In the genomic region with DNA sequence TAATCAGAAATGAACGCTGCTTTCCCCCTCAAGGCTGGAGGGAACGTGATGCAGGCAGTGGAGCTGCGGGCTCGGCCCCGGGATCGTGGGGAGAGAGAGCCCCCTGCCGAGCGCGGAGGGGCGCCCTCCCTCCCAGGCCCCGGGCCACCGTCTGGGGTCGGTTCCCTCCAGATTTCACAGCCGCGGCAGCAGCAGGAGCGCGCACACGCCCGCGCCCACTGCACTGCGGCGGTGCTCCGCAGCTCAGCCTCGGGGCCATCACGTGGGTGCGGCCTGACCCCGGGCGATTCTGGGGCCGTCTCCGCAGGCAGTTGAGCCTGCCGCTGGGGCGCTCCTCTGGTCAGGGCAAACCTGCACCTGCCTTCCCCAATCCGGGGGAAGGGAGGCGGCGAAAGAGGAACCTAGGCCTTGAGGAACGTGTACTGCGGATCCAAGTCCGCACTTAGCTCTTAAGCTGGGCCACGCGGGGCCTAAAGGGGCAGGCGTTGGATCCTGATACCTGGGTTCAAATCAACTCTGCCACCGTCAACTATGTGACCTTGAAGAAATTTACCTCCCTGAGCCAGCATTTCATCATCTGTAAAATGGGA, we compare ENCODE assay signal across 8 cellular contexts. TPM values are rescaled to one million over a fixed set of nuclear protein-coding genes. Genes with fewer than 3 reads are reported as not detected.
DNase-seq lines count a peak whose midpoint lies in the region; ATAC-seq and TF ChIP-seq lines count a peak whose summit lies in the region.

No MANE protein-coding gene starts in this region.

- H3K4me2 ChIP-seq in mesendoderm (ENCODE audit: low read length): peak overlapping the region; percentile 39

- no peaks in the 10 kb centered on the region for H3K9me3 Mint-ChIP-seq in activated CD4-positive, alpha-beta memory T cell treated with anti-CD3 and anti-CD28 coated beads for 36 hours
- no peaks in the 10 kb centered on the region for H3K9me3 Mint-ChIP-seq in activated CD4-positive, alpha-beta memory T cell treated with anti-CD3 and anti-CD28 coated beads, Interleukin-2, amount 10 ng/mL, durations not matched to agents 7 days and 5 days

- H3K27me3 ChIP-seq in endocrine pancreas (ENCODE audit: control insufficient read depth, insufficient read depth, low read length) (no peaks in the 10 kb centered on the region), mesendoderm (ENCODE audit: insufficient read depth, low read length, poor library complexity) (no peaks in the 10 kb centered on the region), stomach smooth muscle (ENCODE audit: control insufficient read depth in 1 of 2, insufficient read depth in 2 of 2, low read length in 2 of 2) (peaks cover 8 to 10% of the 10 kb centered on the region in 2 donors)

- H3K9me3 ChIP-seq in endocrine pancreas (ENCODE audit: control insufficient read depth, low read length) (no peaks in the 10 kb centered on the region), stomach smooth muscle (ENCODE audit: control insufficient read depth in 2 of 2, low read length in 2 of 2) (no peaks in the 10 kb centered on the region)

- H3K23ac ChIP-seq in mesendoderm (ENCODE audit: low read length): no peak overlapping the region

- no peak overlapping the region for H2BK120ac ChIP-seq in mesendoderm (ENCODE audit: low read depth, low read length)

- peaks cover 8% of the 10 kb centered on the region for H3K4me1 Mint-ChIP-seq in activated CD4-positive, alpha-beta memory T cell treated with anti-CD3 and anti-CD28 coated beads for 36 hours (ENCODE audit: low read depth)
- H3K4me1 Mint-ChIP-seq in activated CD4-positive, alpha-beta memory T cell treated with anti-CD3 and anti-CD28 coated beads, Interleukin-2, amount 10 ng/mL, durations not matched to agents 7 days and 5 days: peaks cover 10% of the 10 kb centered on the region

- peaks cover 22% of the 10 kb centered on the region for H3K27me3 Mint-ChIP-seq in activated CD4-positive, alpha-beta memory T cell treated with anti-CD3 and anti-CD28 coated beads for 36 hours
- H3K27me3 Mint-ChIP-seq in activated CD4-positive, alpha-beta memory T cell treated with anti-CD3 and anti-CD28 coated beads, Interleukin-2, amount 10 ng/mL, durations not matched to agents 7 days and 5 days: peaks cover 42% of the 10 kb centered on the region

- intact Hi-C loops in activated CD4-positive, alpha-beta memory T cell treated with anti-CD3 and anti-CD28 coated beads for 36 hours (cut with micrococcal nuclease): no loop called here

- peak overlapping the region; percentile 74 for H3K56ac ChIP-seq in mesendoderm (ENCODE audit: low read length)

- no peak for TF ChIP-seq CTCF in RWPE1 (conservative IDR thresholded peaks at IDR 0.05; ENCODE audit: low read depth)

- CTCF ChIA-PET in activated CD4-positive, alpha-beta memory T cell treated with anti-CD3 and anti-CD28 coated beads for 36 hours (lab: Charles Lee): interaction anchor here (2.0 to 4.3 kb wide), 3 partner anchors 34 to 222 kb away, joined by 8 to 25 read pairs (median 22); no protein-coding TSS in a partner anchor
- CTCF ChIA-PET in activated CD4-positive, alpha-beta memory T cell treated with anti-CD3 and anti-CD28 coated beads, Interleukin-2, amount 10 ng/mL, durations not matched to agents 7 days and 5 days (lab: Charles Lee): interaction anchor here (1.0 to 3.8 kb wide), 2 partner anchors 9 to 34 kb away, joined by 4 to 19 read pairs; partner anchors contain the start of gene DELE1
- CTCF ChIA-PET in RWPE1 (lab: Yijun Ruan, JAX): interaction anchor here (0.6 to 2.7 kb wide), 8 partner anchors 9 to 684 kb away, joined by 3 to 7 read pairs (median 3); no protein-coding TSS in a partner anchor

- H3K4me3 ChIP-seq in endocrine pancreas (ENCODE audit: control insufficient read depth, insufficient read depth, low read length): no peak overlapping the region
- H3K4me3 ChIP-seq in mesendoderm (ENCODE audit: low read length): no peak overlapping the region
- H3K4me3 ChIP-seq in stomach smooth muscle (ENCODE audit: low read length in 2 of 2): peak overlapping the region; percentile 69 to 70

- H3K79me2 ChIP-seq in mesendoderm (ENCODE audit: control insufficient read depth, insufficient read depth, low read length): no peaks in the 10 kb centered on the region

- POLR2A ChIA-PET in activated CD4-positive, alpha-beta memory T cell treated with anti-CD3 and anti-CD28 coated beads for 36 hours (lab: Charles Lee): interaction anchor here (1.0 to 1.5 kb wide), 2 partner anchors 8 to 55 kb away, joined by 3 to 4 read pairs; partner anchors contain the start of gene RNF14
- POLR2A ChIA-PET in activated CD4-positive, alpha-beta memory T cell treated with anti-CD3 and anti-CD28 coated beads, Interleukin-2, amount 10 ng/mL, durations not matched to agents 7 days and 5 days (lab: Charles Lee): interaction anchor here (3.1 kb wide), 1 partner anchor 9 kb away, joined by 13 read pairs; the partner anchor contains the start of gene DELE1
- POLR2A ChIA-PET in RWPE1 (lab: Yijun Ruan, JAX; ENCODE audit: low non-redundant PET): no interaction called here

- H4K5ac ChIP-seq in mesendoderm (ENCODE audit: low read length): no peak overlapping the region

- peak overlapping the region; percentile 35 for H3K9ac ChIP-seq in endocrine pancreas (ENCODE audit: control insufficient read depth, insufficient read depth, low read length)
- peak overlapping the region; percentile 7 for H3K9ac ChIP-seq in mesendoderm (ENCODE audit: low read length)
- H3K9ac ChIP-seq in stomach smooth muscle (ENCODE audit: low read length in 2 of 2): peak overlapping the region; percentile 48 to 62

- H3K79me1 ChIP-seq in mesendoderm (ENCODE audit: low read length): no peaks in the 10 kb centered on the region

- H3K27ac ChIP-seq in mesendoderm (ENCODE audit: low read depth, low read length) (no peak overlapping the region), stomach smooth muscle (ENCODE audit: low read length) (no peak overlapping the region), RWPE1 (no peak overlapping the region)

- no peak overlapping the region for H3K18ac ChIP-seq in mesendoderm (ENCODE audit: low read length)

- peak; percentile 56 for ATAC-seq in HG02970 (IDR thresholded peaks at IDR 0.05; ENCODE audit: low FRiP score, unreplicated experiment)

- no peak overlapping the region for H4K8ac ChIP-seq in mesendoderm (ENCODE audit: low read depth, low read length)

- H3K27ac Mint-ChIP-seq in activated CD4-positive, alpha-beta memory T cell treated with anti-CD3 and anti-CD28 coated beads for 36 hours: no peak overlapping the region
- no peak overlapping the region for H3K27ac Mint-ChIP-seq in activated CD4-positive, alpha-beta memory T cell treated with anti-CD3 and anti-CD28 coated beads, Interleukin-2, amount 10 ng/mL, durations not matched to agents 7 days and 5 days

- no peak overlapping the region for H3K4me3 Mint-ChIP-seq in activated CD4-positive, alpha-beta memory T cell treated with anti-CD3 and anti-CD28 coated beads for 36 hours
- H3K4me3 Mint-ChIP-seq in activated CD4-positive, alpha-beta memory T cell treated with anti-CD3 and anti-CD28 coated beads, Interleukin-2, amount 10 ng/mL, durations not matched to agents 7 days and 5 days: no peak overlapping the region

- H3K4me1 ChIP-seq in endocrine pancreas (ENCODE audit: control insufficient read depth, insufficient read depth, low read length) (no peaks in the 10 kb centered on the region), mesendoderm (ENCODE audit: control insufficient read depth, low read depth, low read length) (no peaks in the 10 kb centered on the region), stomach smooth muscle (ENCODE audit: control insufficient read depth, insufficient read depth, low read length) (peaks cover 6% of the 10 kb centered on the region)

- no peaks in the 10 kb centered on the region for H3K36me3 Mint-ChIP-seq in activated CD4-positive, alpha-beta memory T cell treated with anti-CD3 and anti-CD28 coated beads for 36 hours
- no peaks in the 10 kb centered on the region for H3K36me3 Mint-ChIP-seq in activated CD4-positive, alpha-beta memory T cell treated with anti-CD3 and anti-CD28 coated beads, Interleukin-2, amount 10 ng/mL, durations not matched to agents 7 days and 5 days (ENCODE audit: low read depth)

- H3K4ac ChIP-seq in mesendoderm (ENCODE audit: low read depth, low read length): no peak overlapping the region

- H2BK15ac ChIP-seq in mesendoderm (replicated peaks; ENCODE audit: low read depth): no peak overlapping the region

- peak; percentile 25 for DNase-seq in activated CD4-positive, alpha-beta memory T cell treated with anti-CD3 and anti-CD28 coated beads for 36 hours
- no peak for DNase-seq in activated CD4-positive, alpha-beta memory T cell treated with anti-CD3 and anti-CD28 coated beads, Interleukin-2, amount 10 ng/mL, durations not matched to agents 7 days and 5 days
- peak; percentile 49 for DNase-seq in SW480 (ENCODE audit: low spot score)
- peak; percentile 50 for DNase-seq in mesendoderm
- no peak for DNase-seq in RWPE1 (ENCODE audit: low spot score)

- H3K36me3 ChIP-seq in endocrine pancreas (ENCODE audit: control insufficient read depth, insufficient read depth, low read length) (no peaks in the 10 kb centered on the region), mesendoderm (ENCODE audit: control insufficient read depth, insufficient read depth, low read length) (no peaks in the 10 kb centered on the region), stomach smooth muscle (ENCODE audit: control insufficient read depth in 2 of 2, insufficient read depth in 2 of 2, low read length in 2 of 2) (no peaks in the 10 kb centered on the region)

- no CpG with 5 or more reads among the region's 42 CpGs for WGBS in mesendoderm (ENCODE audit: extremely low coverage, insufficient coverage, low lambda C conversion rate)

- H2BK5ac ChIP-seq in mesendoderm (ENCODE audit: low read length): no peak overlapping the region

- H2AK5ac ChIP-seq in mesendoderm (ENCODE audit: low read length): no peak overlapping the region

RNA-seq across cellular contexts. Expression of gene DELE1, which starts 9.4 kb away (rescaled TPM):
- 10 to 100 TPM; 49.3 to 51.5 TPM for total RNA-seq in activated CD4-positive, alpha-beta memory T cell treated with anti-CD3 and anti-CD28 coated beads for 36 hours
- 10 to 100 TPM; 73.4 to 80.7 TPM for total RNA-seq in activated CD4-positive, alpha-beta memory T cell treated with anti-CD3 and anti-CD28 coated beads, Interleukin-2, amount 10 ng/mL, durations not matched to agents 7 days and 5 days
- polyA plus RNA-seq in mesendoderm (2013, experiment 1 of 2): 29.3 TPM
- 30.5 TPM for polyA plus RNA-seq in mesendoderm (2013, experiment 2 of 2)

RNA-seq across cellular contexts. Expression of gene PCDH1, which starts 36.0 kb away (rescaled TPM):
- not detected for total RNA-seq in activated CD4-positive, alpha-beta memory T cell treated with anti-CD3 and anti-CD28 coated beads for 36 hours
- total RNA-seq in activated CD4-positive, alpha-beta memory T cell treated with anti-CD3 and anti-CD28 coated beads, Interleukin-2, amount 10 ng/mL, durations not matched to agents 7 days and 5 days: not detected
- 11.8 TPM for polyA plus RNA-seq in mesendoderm (2013, experiment 1 of 2)
- polyA plus RNA-seq in mesendoderm (2013, experiment 2 of 2): 12.2 TPM

RNA-seq across cellular contexts. Expression of gene PCDH12, which starts 43.8 kb away (rescaled TPM):
- total RNA-seq in activated CD4-positive, alpha-beta memory T cell treated with anti-CD3 and anti-CD28 coated beads for 36 hours: 1 to 10 TPM; 1.7 to 2.6 TPM
- total RNA-seq in activated CD4-positive, alpha-beta memory T cell treated with anti-CD3 and anti-CD28 coated beads, Interleukin-2, amount 10 ng/mL, durations not matched to agents 7 days and 5 days: 1 to 10 TPM; 2.0 to 2.2 TPM
- polyA plus RNA-seq in mesendoderm (2013, experiment 1 of 2): 0.06 TPM
- polyA plus RNA-seq in mesendoderm (2013, experiment 2 of 2): 0.07 TPM

RNA-seq across cellular contexts. Expression of gene RNF14, which starts 54.7 kb away (rescaled TPM):
- 10 to 100 TPM; 34.6 to 39.5 TPM for total RNA-seq in activated CD4-positive, alpha-beta memory T cell treated with anti-CD3 and anti-CD28 coated beads for 36 hours
- 10 to 100 TPM; 32.5 to 35.7 TPM for total RNA-seq in activated CD4-positive, alpha-beta memory T cell treated with anti-CD3 and anti-CD28 coated beads, Interleukin-2, amount 10 ng/mL, durations not matched to agents 7 days and 5 days
- polyA plus RNA-seq in mesendoderm (2013, experiment 1 of 2): 17.6 TPM
- 18.8 TPM for polyA plus RNA-seq in mesendoderm (2013, experiment 2 of 2)

Comparison
In these comparisons a context has a peak if more than half of its experiments do, and no peak if none do; other contexts are left out.
1. DNase-seq: peak in activated CD4-positive, alpha-beta memory T cell treated with anti-CD3 and anti-CD28 coated beads for 36 hours (single experiment), SW480 (single experiment) and mesendoderm (single experiment); none in activated CD4-positive, alpha-beta memory T cell treated with anti-CD3 and anti-CD28 coated beads, Interleukin-2, amount 10 ng/mL, durations not matched to agents 7 days and 5 days (single experiment) and RWPE1 (single experiment).
2. H3K4me3 ChIP-seq: peak in stomach smooth muscle (2 of 2); none in endocrine pancreas (single experiment) and mesendoderm (single experiment).
3. Peak in every context shown above with its lines, with median percentiles within 50 percentile points of each other: H3K9ac ChIP-seq.